In genomic region chr2:212242739-212243138, GRCh38 we compare ENCODE assay signal across 16 cellular contexts.
"Had no signal": no experiment of that assay in that cellular context is flagged by ENCODE, and none has a peak within 500 bp of the region (broad histone marks: within the 10 kb centered on the region; RNA-seq: fewer than 3 reads in every experiment).

No MANE protein-coding gene starts in this region.

- FAIRE-seq: astrocyte, bronchial epithelial cell had no signal

- ATAC-seq: activated T-helper 17 cell treated with anti-CD3 and anti-CD28 coated beads, Interleukin-2, amount 50 U/mL, for 72 hours; naive thymus-derived CD8-positive, alpha-beta T cell; stimulated activated naive CD8-positive, alpha-beta T cell treated with anti-CD3 and anti-CD28 coated beads, Interleukin-15, Interleukin-2, amounts not matched to agents 100 U/mL and 50 U/mL, for 24 hours; WTC11 had no signal

- DNase-seq: activated naive CD4-positive, alpha-beta T cell; activated T-cell treated with anti-CD3 and anti-CD28 coated beads, Interleukin-2, amount 50 U/mL, for 1 hour; adrenal gland; foreskin fibroblast; heart right ventricle; islet precursor cell; naive thymus-derived CD8-positive, alpha-beta T cell; right cardiac atrium; stimulated activated CD4-positive, alpha-beta T cell treated with anti-CD3 and anti-CD28 coated beads, Interleukin-4, amount 100 ng/mL, for 24 hours; stimulated activated naive CD8-positive, alpha-beta T cell treated with anti-CD3 and anti-CD28 coated beads, Interleukin-15, Interleukin-2, amounts not matched to agents 100 U/mL and 50 U/mL, for 24 hours; T-helper 9 cell; upper lobe of left lung had no signal
